In the genomic region with DNA sequence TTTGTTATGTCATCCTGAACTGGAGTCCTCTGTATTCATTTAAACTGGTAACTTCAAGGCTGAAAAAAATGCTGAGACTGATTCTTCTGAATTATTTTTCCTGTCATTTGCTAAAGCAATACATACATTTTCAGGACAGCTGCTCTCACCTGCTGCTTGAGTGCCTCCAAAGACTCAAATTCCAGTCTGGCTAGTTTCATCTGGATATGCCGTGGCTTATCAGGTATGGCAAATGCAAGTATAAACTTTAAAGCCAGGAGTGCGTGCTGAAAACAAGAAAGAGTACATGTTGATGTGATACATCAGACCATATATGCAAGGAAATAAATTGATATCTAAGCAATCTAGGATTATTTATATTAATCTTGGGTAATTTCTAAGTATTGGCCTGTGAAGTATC, we compare ENCODE assay signal across 26 cellular contexts.
"Had no signal": no experiment of that assay in that cellular context is flagged by ENCODE, and none has a peak within 500 bp of the region (broad histone marks: within the 10 kb centered on the region; RNA-seq: fewer than 3 reads in every experiment).

No MANE protein-coding gene starts in this region.

- H3K9me3 ChIP-seq: neutrophil, right atrium auricular region, right lobe of liver, transverse colon, upper lobe of left lung, vagina had no signal

- ATAC-seq: natural killer cell; right lobe of liver; stimulated activated memory B cell treated with anti-CD40 and anti-IgM and Interleukin-4, amounts not matched to agents 10 μg/mL and 1 μg/mL and 100 μg/mL, for 72 hours; stimulated activated naive CD8-positive, alpha-beta T cell treated with anti-CD3 and anti-CD28 coated beads, Interleukin-15, amount 100 ng/mL, for 72 hours had no signal

- H3K9me3 Mint-ChIP-seq: natural killer cell; nephron progenitor cell; neural progenitor cell; stimulated activated memory B cell treated with anti-CD40 and anti-IgM and Interleukin-4, amounts not matched to agents 10 μg/mL and 1 μg/mL and 100 μg/mL, for 72 hours; stimulated activated naive CD8-positive, alpha-beta T cell treated with anti-CD3 and anti-CD28 coated beads, Interleukin-15, amount 100 ng/mL, for 72 hours had no signal

- H3K36me3 Mint-ChIP-seq: natural killer cell had no signal

- H3K27ac ChIP-seq: left ventricle myocardium inferior, neural progenitor cell, neutrophil, right atrium auricular region, right lobe of liver, transverse colon, upper lobe of left lung, vagina had no signal

- DNase-seq: islet precursor cell; left ventricle myocardium inferior; mesendoderm; naive B cell; natural killer cell; nephron progenitor cell; occipital lobe; right lobe of liver; stimulated activated CD4-positive, alpha-beta T cell treated with anti-CD3 and anti-CD28 coated beads, Interleukin-1b, Interleukin-23, amount 100 ng/mL, for 48 hours; stimulated activated CD4-positive, alpha-beta T cell treated with anti-CD3 and anti-CD28 coated beads, Interleukin-2, amount 100 ng/mL, for 48 hours; stimulated activated CD4-positive, alpha-beta T cell treated with anti-CD3 and anti-CD28 coated beads, Interleukin-4, amount 100 ng/mL, for 4 hours; stimulated activated CD8-positive, alpha-beta memory T cell treated with anti-CD3 and anti-CD28 coated beads, Interleukin-4, amount 100 ng/mL, for 48 hours; stimulated activated naive CD4-positive, alpha-beta T cell treated with Interleukin-2 at 50 U/mL for 16 hours; stimulated activated naive CD8-positive, alpha-beta T cell treated with anti-CD3 and anti-CD28 coated beads, Interleukin-15, amount 100 ng/mL, for 72 hours; substantia nigra; transverse colon; upper lobe of left lung had no signal

- H3K4me1 ChIP-seq: right atrium auricular region, transverse colon had no signal

- H3K27me3 ChIP-seq: neural progenitor cell, neutrophil, right atrium auricular region, right lobe of liver, transverse colon, upper lobe of left lung, vagina had no signal

- H3K4me1 Mint-ChIP-seq: naive B cell; nephron progenitor cell; neural progenitor cell; stimulated activated memory B cell treated with anti-CD40 and anti-IgM and Interleukin-4, amounts not matched to agents 10 μg/mL and 1 μg/mL and 100 μg/mL, for 72 hours had no signal

- H3K4me3 ChIP-seq: left ventricle myocardium inferior, lung, neural progenitor cell, right atrium auricular region, right lobe of liver, smooth muscle cell, transverse colon, upper lobe of left lung, vagina had no signal

- H3K4me3 Mint-ChIP-seq: mesothelial cell of epicardium; naive B cell; natural killer cell; nephron progenitor cell; neural progenitor cell; stimulated activated memory B cell treated with anti-CD40 and anti-IgM and Interleukin-4, amounts not matched to agents 10 μg/mL and 1 μg/mL and 100 μg/mL, for 72 hours; stimulated activated naive CD8-positive, alpha-beta T cell treated with anti-CD3 and anti-CD28 coated beads, Interleukin-15, amount 100 ng/mL, for 72 hours had no signal

- H3K27ac Mint-ChIP-seq: mesothelial cell of epicardium; naive B cell; natural killer cell; nephron progenitor cell; neural progenitor cell; progenitor cell of endocrine pancreas; stimulated activated memory B cell treated with anti-CD40 and anti-IgM and Interleukin-4, amounts not matched to agents 10 μg/mL and 1 μg/mL and 100 μg/mL, for 72 hours; stimulated activated naive CD8-positive, alpha-beta T cell treated with anti-CD3 and anti-CD28 coated beads, Interleukin-15, amount 100 ng/mL, for 72 hours had no signal

- H3K27me3 Mint-ChIP-seq: naive B cell; progenitor cell of endocrine pancreas; stimulated activated memory B cell treated with anti-CD40 and anti-IgM and Interleukin-4, amounts not matched to agents 10 μg/mL and 1 μg/mL and 100 μg/mL, for 72 hours; stimulated activated naive CD8-positive, alpha-beta T cell treated with anti-CD3 and anti-CD28 coated beads, Interleukin-15, amount 100 ng/mL, for 72 hours had no signal

- H3K36me3 ChIP-seq: left ventricle myocardium inferior, right atrium auricular region, right lobe of liver, transverse colon, upper lobe of left lung, vagina had no signal
